Comparison of ENCODE assay signal across 8 cellular contexts in genomic region chr7:35424869-35425495, GRCh38.
DNase-seq lines count a peak whose midpoint lies in the region; ATAC-seq and TF ChIP-seq lines count a peak whose summit lies in the region.

No MANE protein-coding gene starts in this region.

- no peak overlapping the region for H3K4me3 ChIP-seq in NT2/D1 (ENCODE audit: insufficient read length, low read depth)

- H3K9me3 Mint-ChIP-seq in osteocyte (ENCODE audit: unreplicated experiment) = no peaks in the 10 kb centered on the region

- no peak overlapping the region for H3K27ac Mint-ChIP-seq in osteocyte (ENCODE audit: unreplicated experiment)

- peaks cover 18% of the 10 kb centered on the region for H3K27me3 Mint-ChIP-seq in osteocyte (ENCODE audit: unreplicated experiment)

- H3K4me3 Mint-ChIP-seq in osteocyte (ENCODE audit: unreplicated experiment) = no peak overlapping the region

- DNase-seq in ACHN (peak; percentile 75), NT2/D1 (ENCODE audit: low read depth, low spot score) (peak; percentile 60), activated T-cell treated with anti-CD3 and anti-CD28 coated beads for 4 hours (peak; percentile 25), fibroblast of peridontal ligament (ENCODE audit: extremely low read depth) (peak; percentile 35), osteocyte (ENCODE audit: extremely low spot score, unreplicated experiment) (no peak)

- ATAC-seq in GM18502 (IDR thresholded peaks at IDR 0.05; ENCODE audit: poor library complexity, unreplicated experiment) (peak; percentile 89), HG03432 (IDR thresholded peaks at IDR 0.05; ENCODE audit: unreplicated experiment) (peak; percentile 81), GM18505 (IDR thresholded peaks at IDR 0.05; ENCODE audit: unreplicated experiment) (no peak)

- peak; percentile 73 for TF ChIP-seq CTCF in osteocyte (IDR thresholded peaks at IDR 0.05)

- no peaks in the 10 kb centered on the region for H3K36me3 ChIP-seq in NT2/D1 (ENCODE audit: insufficient read depth, insufficient read length, low read length)

- peaks cover 14% of the 10 kb centered on the region; the same call in 1 of the 2 replicates for H3K9me3 ChIP-seq in NT2/D1 (ENCODE audit: insufficient read depth, low read length)

- no peak overlapping the region for H3K9ac ChIP-seq in NT2/D1 (ENCODE audit: insufficient read length, low read depth)

- H3K4me1 Mint-ChIP-seq in osteocyte (ENCODE audit: unreplicated experiment) = no peaks in the 10 kb centered on the region

- H3K36me3 Mint-ChIP-seq in osteocyte (ENCODE audit: unreplicated experiment) = no peaks in the 10 kb centered on the region

- in situ Hi-C loops in ACHN (cut with HindIII; ENCODE audit: low pct_ligation_motif_present, low pct_unique_long_range_greater_than_20kb, low sequenced_read_pairs) = loop anchor here (25.0 kb wide), 1 partner anchor 88 kb away; no protein-coding TSS in a partner anchor

- no peaks in the 10 kb centered on the region for H3K4me1 ChIP-seq in NT2/D1 (ENCODE audit: insufficient read depth, insufficient read length)

- no peak for TF ChIP-seq POLR2A in GM18505 (IDR thresholded peaks at IDR 0.05; ENCODE audit: borderline replicate concordance, extremely low read depth, insufficient read depth, insufficient read length)

- H3K27me3 ChIP-seq in NT2/D1 (ENCODE audit: insufficient read depth, insufficient read length) = peaks cover 14% of the 10 kb centered on the region
